10 cellular contexts compared by ENCODE assay signal in genomic region chr7:155291045-155291530, GRCh38. TPM values are rescaled to one million over a fixed set of nuclear protein-coding genes. Genes with fewer than 3 reads are reported as not detected.
DNase-seq lines count a peak whose midpoint lies in the region; ATAC-seq and TF ChIP-seq lines count a peak whose summit lies in the region.
"Had no signal": no experiment of that assay in that cellular context is flagged by ENCODE, and none has a peak within 500 bp of the region (broad histone marks: within the 10 kb centered on the region; RNA-seq: fewer than 3 reads in every experiment).

No MANE protein-coding gene starts in this region.

- H3K4me1 ChIP-seq in Peyer's patch: peaks cover 0 to 6% (median 0%) of the 10 kb centered on the region in 4 donors

- TF ChIP-seq POLR2A in Peyer's patch (IDR thresholded peaks at IDR 0.05): no peak

- DNase-seq in activated CD8-positive, alpha-beta memory T cell treated with anti-CD3 and anti-CD28 coated beads, Interleukin-2, amount 10 ng/mL, durations not matched to agents 7 days and 5 days: peak; percentile 41
- no peak for DNase-seq in activated CD8-positive, alpha-beta memory T cell treated with anti-CD3 and anti-CD28 coated beads for 24 hours
- DNase-seq in Peyer's patch (peak in 2 of 3 donors; percentile 76 to 85), fibroblast of the aortic adventitia (ENCODE audit: low read depth) (peak; percentile 37), H7 (no peak), COLO668 (lab: John Stamatoyannopoulos, UW; ENCODE audit: unreplicated experiment) (no peak), NCI-H345 (lab: John Stamatoyannopoulos, UW) (no peak)
- no peak for DNase-seq in stimulated activated naive B cell treated with anti-CD40 and anti-IgM and Interleukin-4, amounts not matched to agents 10 μg/mL and 1 μg/mL and 100 μg/mL, for 72 hours

- H3K27ac ChIP-seq in Peyer's patch: no peak overlapping the region
- H3K27ac ChIP-seq: BLaER1, VCaP had no signal

- H3K4me3 ChIP-seq in Peyer's patch (no peak overlapping the region), fibroblast of the aortic adventitia (ENCODE audit: low read depth, low read length) (no peak overlapping the region), H7 (ENCODE audit: insufficient read depth, low read depth, low read length) (no peak overlapping the region)
- H3K4me3 ChIP-seq: BLaER1 had no signal

- TF ChIP-seq CTCF in Peyer's patch (IDR thresholded peaks at IDR 0.05) (no peak), fibroblast of the aortic adventitia (IDR thresholded peaks at IDR 0.05; ENCODE audit: insufficient read depth, low read length) (no peak)

- CTCF ChIA-PET in activated CD8-positive, alpha-beta memory T cell treated with anti-CD3 and anti-CD28 coated beads, Interleukin-2, amount 10 ng/mL, durations not matched to agents 7 days and 5 days (lab: Charles Lee): no interaction called here

- no peaks in the 10 kb centered on the region for H3K9me3 ChIP-seq in Peyer's patch
- H3K9me3 ChIP-seq: BLaER1 had no signal

- peaks cover 22% of the 10 kb centered on the region for H3K36me3 Mint-ChIP-seq in activated CD8-positive, alpha-beta memory T cell treated with anti-CD3 and anti-CD28 coated beads, Interleukin-2, amount 10 ng/mL, durations not matched to agents 7 days and 5 days
- peaks cover 8 to 14% of the 10 kb centered on the region in 2 donors for H3K36me3 Mint-ChIP-seq in stimulated activated naive B cell treated with anti-CD40 and anti-IgM and Interleukin-4, amounts not matched to agents 10 μg/mL and 1 μg/mL and 100 μg/mL, for 72 hours

- peaks cover 46% of the 10 kb centered on the region for H3K4me1 Mint-ChIP-seq in activated CD8-positive, alpha-beta memory T cell treated with anti-CD3 and anti-CD28 coated beads, Interleukin-2, amount 10 ng/mL, durations not matched to agents 7 days and 5 days
- peaks cover 55 to 84% of the 10 kb centered on the region in 2 donors for H3K4me1 Mint-ChIP-seq in stimulated activated naive B cell treated with anti-CD40 and anti-IgM and Interleukin-4, amounts not matched to agents 10 μg/mL and 1 μg/mL and 100 μg/mL, for 72 hours

- H3K27me3 Mint-ChIP-seq in activated CD8-positive, alpha-beta memory T cell treated with anti-CD3 and anti-CD28 coated beads, Interleukin-2, amount 10 ng/mL, durations not matched to agents 7 days and 5 days: peaks cover 2% of the 10 kb centered on the region
- H3K27me3 Mint-ChIP-seq in stimulated activated naive B cell treated with anti-CD40 and anti-IgM and Interleukin-4, amounts not matched to agents 10 μg/mL and 1 μg/mL and 100 μg/mL, for 72 hours: peaks cover 0 to 6% of the 10 kb centered on the region in 2 donors

- no peak overlapping the region for H3K4me3 Mint-ChIP-seq in activated CD8-positive, alpha-beta memory T cell treated with anti-CD3 and anti-CD28 coated beads, Interleukin-2, amount 10 ng/mL, durations not matched to agents 7 days and 5 days
- H3K4me3 Mint-ChIP-seq in stimulated activated naive B cell treated with anti-CD40 and anti-IgM and Interleukin-4, amounts not matched to agents 10 μg/mL and 1 μg/mL and 100 μg/mL, for 72 hours: no peak overlapping the region

- ATAC-seq in activated CD8-positive, alpha-beta memory T cell treated with anti-CD3 and anti-CD28 coated beads, Interleukin-2, amount 10 ng/mL, durations not matched to agents 7 days and 5 days: peak; percentile 13
- ATAC-seq in stimulated activated naive B cell treated with anti-CD40 and anti-IgM and Interleukin-4, amounts not matched to agents 10 μg/mL and 1 μg/mL and 100 μg/mL, for 72 hours (replicated peaks): peak; percentile 70 to 71

- H3K27ac Mint-ChIP-seq in activated CD8-positive, alpha-beta memory T cell treated with anti-CD3 and anti-CD28 coated beads, Interleukin-2, amount 10 ng/mL, durations not matched to agents 7 days and 5 days: no peak overlapping the region
- H3K27ac Mint-ChIP-seq in stimulated activated naive B cell treated with anti-CD40 and anti-IgM and Interleukin-4, amounts not matched to agents 10 μg/mL and 1 μg/mL and 100 μg/mL, for 72 hours: peak overlapping the region; percentile 20

- H3K9me3 Mint-ChIP-seq in activated CD8-positive, alpha-beta memory T cell treated with anti-CD3 and anti-CD28 coated beads, Interleukin-2, amount 10 ng/mL, durations not matched to agents 7 days and 5 days (ENCODE audit: low read depth): no peaks in the 10 kb centered on the region
- H3K9me3 Mint-ChIP-seq in stimulated activated naive B cell treated with anti-CD40 and anti-IgM and Interleukin-4, amounts not matched to agents 10 μg/mL and 1 μg/mL and 100 μg/mL, for 72 hours: peaks cover 4 to 7% of the 10 kb centered on the region in 2 donors

- no peaks in the 10 kb centered on the region for H3K36me3 ChIP-seq in Peyer's patch
- H3K36me3 ChIP-seq in H7 (replicated peaks; ENCODE audit: control insufficient read depth, insufficient read depth, low read length): no peaks in the 10 kb centered on the region
- H3K36me3 ChIP-seq: BLaER1 had no signal

- H3K27me3 ChIP-seq in Peyer's patch (no peaks in the 10 kb centered on the region), H7 (ENCODE audit: control insufficient read depth, insufficient read depth, low read length) (no peaks in the 10 kb centered on the region)
- H3K27me3 ChIP-seq: BLaER1 had no signal

RNA-seq across cellular contexts. Expression of gene INSIG1, which starts 6.6 kb away (rescaled TPM):
- total RNA-seq in activated CD8-positive, alpha-beta memory T cell treated with anti-CD3 and anti-CD28 coated beads, Interleukin-2, amount 10 ng/mL, durations not matched to agents 7 days and 5 days: 100 to 1,000 TPM; 145 to 164 TPM
- total RNA-seq in Peyer's patch (100 to 1,000 TPM in 2 of 4 donors, 10 to 100 TPM in 2; 36.3 to 147 (median 100) TPM), fibroblast of the aortic adventitia (ENCODE audit: low replicate concordance) (79.6 and 313 TPM in 2 replicates)
- 91.7 and 114 TPM in 2 replicates for total RNA-seq in H7 (2014; rRNA removed; shearing (Covaris generic))

Comparison
In these comparisons a context has a peak if more than half of its experiments do, and no peak if none do; other contexts are left out.
1. DNase-seq: peak in activated CD8-positive, alpha-beta memory T cell treated with anti-CD3 and anti-CD28 coated beads, Interleukin-2, amount 10 ng/mL, durations not matched to agents 7 days and 5 days (single experiment), Peyer's patch (2 of 3) and fibroblast of the aortic adventitia (single experiment); none in activated CD8-positive, alpha-beta memory T cell treated with anti-CD3 and anti-CD28 coated beads for 24 hours (single experiment), stimulated activated naive B cell treated with anti-CD40 and anti-IgM and Interleukin-4, amounts not matched to agents 10 μg/mL and 1 μg/mL and 100 μg/mL, for 72 hours (single experiment), H7 (single experiment), COLO668 (single experiment) and NCI-H345 (single experiment).